Comparison of ENCODE assay signal across 36 cellular contexts in genomic region chr16:61820398-61820797, GRCh38.
DNase-seq lines count a peak whose midpoint lies in the region; ATAC-seq, FAIRE-seq and TF ChIP-seq lines count a peak whose summit lies in the region.
"Had no signal": no experiment of that assay in that cellular context is flagged by ENCODE, and none has a peak within 500 bp of the region (broad histone marks: within the 10 kb centered on the region; RNA-seq: fewer than 3 reads in every experiment).

No MANE protein-coding gene starts in this region.

- H3K4me1 ChIP-seq in astrocyte (ENCODE audit: insufficient read depth, low read length) (peaks cover 12% of the 10 kb centered on the region), right lobe of liver (no peaks in the 10 kb centered on the region)
- H3K4me1 ChIP-seq: adrenal gland, colonic mucosa, lower lobe of right lung, spleen, stomach, uterus had no signal

- no peak for TF ChIP-seq POLR2A in right lobe of liver (IDR thresholded peaks at IDR 0.05)

- H3K36me3 ChIP-seq in astrocyte (ENCODE audit: insufficient read depth, low read length) = no peaks in the 10 kb centered on the region
- H3K36me3 ChIP-seq in right lobe of liver = no peaks in the 10 kb centered on the region
- H3K36me3 ChIP-seq: adrenal gland, cardiac muscle cell, colonic mucosa, lower lobe of right lung, ovary, spleen, stomach, uterus had no signal

- no peak overlapping the region for H3K27ac Mint-ChIP-seq in astrocyte (ENCODE audit: unreplicated experiment)
- no peak overlapping the region for H3K27ac Mint-ChIP-seq in activated T-helper 1 cell treated with anti-CD3 and anti-CD28 coated beads, Interleukin-12 subunit alpha, Interleukin-12 subunit beta, Interleukin-2, Interleukin-4 antibody, amounts not matched to agents 30 ng/mL and 10 ng/mL and 1 ng/mL, durations not matched to agents 14 hours and 24 hours and 36 hours
- H3K27ac Mint-ChIP-seq: activated naive CD4-positive, alpha-beta T cell treated with anti-CD3 and anti-CD28 coated beads for 36 hours; GM23338; natural killer cell treated with Interleukin-12 subunit alpha and Interleukin-12 subunit beta and Interleukin-15 and Interleukin-18, amount 100 ng/mL, for 72 hours had no signal

- TF ChIP-seq CTCF in astrocyte (IDR thresholded peaks at IDR 0.05; ENCODE audit: insufficient read depth, low read depth, low read length) (no peak), right lobe of liver (IDR thresholded peaks at IDR 0.05) (no peak)

- H3K4me1 Mint-ChIP-seq in astrocyte (ENCODE audit: low read depth, unreplicated experiment) = peaks cover 12% of the 10 kb centered on the region
- no peaks in the 10 kb centered on the region for H3K4me1 Mint-ChIP-seq in activated T-helper 1 cell treated with anti-CD3 and anti-CD28 coated beads, Interleukin-12 subunit alpha, Interleukin-12 subunit beta, Interleukin-2, Interleukin-4 antibody, amounts not matched to agents 30 ng/mL and 10 ng/mL and 1 ng/mL, durations not matched to agents 14 hours and 24 hours and 36 hours (ENCODE audit: low read depth)
- H3K4me1 Mint-ChIP-seq: GM23338 had no signal

- no peaks in the 10 kb centered on the region for H3K79me2 ChIP-seq in astrocyte (ENCODE audit: insufficient read depth, low read length)

- ATAC-seq in right lobe of liver = no peak
- ATAC-seq: GM23338; lower lobe of right lung; mucosa of descending colon; natural killer cell treated with Interleukin-12 subunit alpha and Interleukin-12 subunit beta and Interleukin-15 and Interleukin-18, amount 100 ng/mL, for 72 hours had no signal

- H3K27me3 Mint-ChIP-seq in astrocyte (ENCODE audit: low read depth, unreplicated experiment) = no peaks in the 10 kb centered on the region
- H3K27me3 Mint-ChIP-seq in activated T-helper 1 cell treated with anti-CD3 and anti-CD28 coated beads, Interleukin-12 subunit alpha, Interleukin-12 subunit beta, Interleukin-2, Interleukin-4 antibody, amounts not matched to agents 30 ng/mL and 10 ng/mL and 1 ng/mL, durations not matched to agents 14 hours and 24 hours and 36 hours (ENCODE audit: insufficient read depth) = no peaks in the 10 kb centered on the region
- H3K27me3 Mint-ChIP-seq: natural killer cell treated with Interleukin-12 subunit alpha and Interleukin-12 subunit beta and Interleukin-15 and Interleukin-18, amount 100 ng/mL, for 72 hours had no signal

- no peaks in the 10 kb centered on the region for H3K9me3 Mint-ChIP-seq in astrocyte (ENCODE audit: unreplicated experiment)
- H3K9me3 Mint-ChIP-seq in activated T-helper 1 cell treated with anti-CD3 and anti-CD28 coated beads, Interleukin-12 subunit alpha, Interleukin-12 subunit beta, Interleukin-2, Interleukin-4 antibody, amounts not matched to agents 30 ng/mL and 10 ng/mL and 1 ng/mL, durations not matched to agents 14 hours and 24 hours and 36 hours = peaks cover 16% of the 10 kb centered on the region
- H3K9me3 Mint-ChIP-seq: GM23338 had no signal

- H3K27ac ChIP-seq in astrocyte (ENCODE audit: low read depth, low read length) = peak overlapping the region; percentile 31
- no peak overlapping the region for H3K27ac ChIP-seq in right lobe of liver
- H3K27ac ChIP-seq: adrenal gland, cardiac muscle cell, colonic mucosa, epithelial cell of prostate, lower lobe of right lung, ovary, spleen, stomach, uterus had no signal

- H2AFZ ChIP-seq in astrocyte (ENCODE audit: low read depth, low read length) = no peak overlapping the region
- H2AFZ ChIP-seq: GM23338 had no signal

- H3K4me3 Mint-ChIP-seq in astrocyte (ENCODE audit: unreplicated experiment) = no peak overlapping the region
- H3K4me3 Mint-ChIP-seq in activated T-helper 1 cell treated with anti-CD3 and anti-CD28 coated beads, Interleukin-12 subunit alpha, Interleukin-12 subunit beta, Interleukin-2, Interleukin-4 antibody, amounts not matched to agents 30 ng/mL and 10 ng/mL and 1 ng/mL, durations not matched to agents 14 hours and 24 hours and 36 hours = no peak overlapping the region
- H3K4me3 Mint-ChIP-seq: activated naive CD4-positive, alpha-beta T cell treated with anti-CD3 and anti-CD28 coated beads for 36 hours; GM23338; natural killer cell treated with Interleukin-12 subunit alpha and Interleukin-12 subunit beta and Interleukin-15 and Interleukin-18, amount 100 ng/mL, for 72 hours had no signal

- peak overlapping the region; percentile 35 for H3K4me2 ChIP-seq in astrocyte (ENCODE audit: low read length)
- H3K4me2 ChIP-seq: GM23338 had no signal

- DNase-seq in A172 (ENCODE audit: low spot score) (peak; percentile 85), LHCN-M2 (ENCODE audit: low read depth) (peak; percentile 59), astrocyte (ENCODE audit: low read depth) (peak; percentile 76), islet precursor cell (peak; percentile 80), dermis blood vessel endothelial cell (no peak), NCI-H345 (lab: John Stamatoyannopoulos, UW) (no peak), right lobe of liver (no peak)
- DNase-seq in activated T-helper 1 cell treated with anti-CD3 and anti-CD28 coated beads, Interleukin-12 subunit alpha, Interleukin-12 subunit beta, Interleukin-2, Interleukin-4 antibody, amounts not matched to agents 30 ng/mL and 10 ng/mL and 1 ng/mL, durations not matched to agents 14 hours and 24 hours and 36 hours (ENCODE audit: low spot score) = no peak
- DNase-seq: 8988T; activated CD4-positive, alpha-beta T cell treated with anti-CD3 and anti-CD28 coated beads, Interleukin-2, amount 50 U/mL, for 48 hours; activated CD4-positive, CD25-positive, alpha-beta regulatory T cell treated with anti-CD3 and anti-CD28 coated beads, Interleukin-2, amount 50 U/mL, for 72 hours; activated naive CD4-positive, alpha-beta T cell treated with anti-CD3 and anti-CD28 coated beads for 36 hours; adrenal gland; colonic mucosa; DMS79 treated with DMSO at 0.1 percent for 48 hours; effector CD8-positive, alpha-beta T cell; glutamatergic neuron; IMR-90; lower lobe of right lung; mucosa of descending colon; NCI-H1048; NCI-H1694 treated with DMSO at 0.1 percent for 48 hours; NCI-H524; OCI-M1; ovary; retina; Right ventricle myocardium superior; spleen; stimulated activated CD4-positive, alpha-beta T cell treated with anti-CD3 and anti-CD28 coated beads, Interleukin-2, amount 100 ng/mL, for 24 hours; stomach; uterus had no signal

- FAIRE-seq in astrocyte (lab: Jason Lieb, UNC) = peak; percentile 76
- FAIRE-seq: keratinocyte had no signal

- H3K27me3 ChIP-seq in astrocyte (ENCODE audit: insufficient read depth, low read length) (no peaks in the 10 kb centered on the region), right lobe of liver (no peaks in the 10 kb centered on the region)
- H3K27me3 ChIP-seq: adrenal gland, cardiac muscle cell, colonic mucosa, ovary, spleen, stomach, uterus had no signal

- H3K36me3 Mint-ChIP-seq in astrocyte (ENCODE audit: low read depth, unreplicated experiment) = no peaks in the 10 kb centered on the region
- no peaks in the 10 kb centered on the region for H3K36me3 Mint-ChIP-seq in activated T-helper 1 cell treated with anti-CD3 and anti-CD28 coated beads, Interleukin-12 subunit alpha, Interleukin-12 subunit beta, Interleukin-2, Interleukin-4 antibody, amounts not matched to agents 30 ng/mL and 10 ng/mL and 1 ng/mL, durations not matched to agents 14 hours and 24 hours and 36 hours (ENCODE audit: low read depth)

- H3K9ac ChIP-seq in astrocyte (ENCODE audit: low read length) = no peak overlapping the region

- H3K9me3 ChIP-seq in astrocyte (ENCODE audit: insufficient read depth, low read depth, low read length) (no peaks in the 10 kb centered on the region), right lobe of liver (no peaks in the 10 kb centered on the region)
- H3K9me3 ChIP-seq: adrenal gland, colonic mucosa, lower lobe of right lung, mucosa of descending colon, ovary, stomach, uterus had no signal

- intact Hi-C loops in right lobe of liver (cut with DNase I) = no loop called here
- intact Hi-C loops in activated T-helper 1 cell treated with anti-CD3 and anti-CD28 coated beads, Interleukin-12 subunit alpha, Interleukin-12 subunit beta, Interleukin-2, Interleukin-4 antibody, amounts not matched to agents 30 ng/mL and 10 ng/mL and 1 ng/mL, durations not matched to agents 14 hours and 24 hours and 36 hours (cut with micrococcal nuclease) = loop anchor here (5.0 kb wide), 1 partner anchor 1592 kb away; no protein-coding TSS in a partner anchor

- no peak overlapping the region for H3K4me3 ChIP-seq in astrocyte (ENCODE audit: insufficient read depth, low read depth, low read length)
- H3K4me3 ChIP-seq in right lobe of liver = no peak overlapping the region
- H3K4me3 ChIP-seq: adrenal gland, cardiac muscle cell, colonic mucosa, GM23338, lower lobe of right lung, mucosa of descending colon, ovary, spleen, stomach, uterus had no signal

- H4K20me1 ChIP-seq in astrocyte (ENCODE audit: insufficient read depth, low read length) = no peaks in the 10 kb centered on the region

Comparison
In these comparisons a context has a peak if more than half of its experiments do, and no peak if none do; other contexts are left out.
1. DNase-seq: peak in A172 (single experiment), LHCN-M2 (single experiment), astrocyte (single experiment) and islet precursor cell (single experiment); none in dermis blood vessel endothelial cell (single experiment), NCI-H345 (single experiment), right lobe of liver (0 of 3) and activated T-helper 1 cell treated with anti-CD3 and anti-CD28 coated beads, Interleukin-12 subunit alpha, Interleukin-12 subunit beta, Interleukin-2, Interleukin-4 antibody, amounts not matched to agents 30 ng/mL and 10 ng/mL and 1 ng/mL, durations not matched to agents 14 hours and 24 hours and 36 hours (single experiment).